8 cellular contexts compared by ENCODE assay signal in genomic region chr13:75637101-75637774, GRCh38. TPM values are rescaled to one million over a fixed set of nuclear protein-coding genes. Genes with fewer than 3 reads are reported as not detected.
DNase-seq lines count a peak whose midpoint lies in the region; ATAC-seq and TF ChIP-seq lines count a peak whose summit lies in the region.

No MANE protein-coding gene starts in this region.

- H3K9me3 ChIP-seq in OCI-LY1 (ENCODE audit: low read length) (no peaks in the 10 kb centered on the region), esophagus squamous epithelium (no peaks in the 10 kb centered on the region), prostate gland (no peaks in the 10 kb centered on the region)

- peaks cover 8% of the 10 kb centered on the region for H3K36me3 ChIP-seq in OCI-LY1 (ENCODE audit: insufficient read depth, low read length)
- no peaks in the 10 kb centered on the region for H3K36me3 ChIP-seq in esophagus squamous epithelium
- no peaks in the 10 kb centered on the region for H3K36me3 ChIP-seq in prostate gland

- H3K4me3 ChIP-seq in OCI-LY1 (ENCODE audit: low read depth, low read length, poor library complexity, severe bottlenecking) (peak overlapping the region; percentile 93), esophagus squamous epithelium (peak overlapping the region; percentile 62 to 78 (median 70)), prostate gland (peak overlapping the region; percentile 74 to 78)

- TF ChIP-seq CTCF in OCI-LY1 (IDR thresholded peaks at IDR 0.05; ENCODE audit: low read length) = no peak
- no peak for TF ChIP-seq CTCF in esophagus squamous epithelium (IDR thresholded peaks at IDR 0.05)
- TF ChIP-seq CTCF in prostate gland (IDR thresholded peaks at IDR 0.05) = no peak

- 15 to 22% methylated on average over 13 to 14 of the region's 19 CpGs for WGBS in esophagus squamous epithelium, 2 donors
- 16% methylated on average over 17 of the region's 19 CpGs for WGBS in prostate gland

- H4K20me1 ChIP-seq in OCI-LY1 (ENCODE audit: insufficient read depth, low read length) = no peaks in the 10 kb centered on the region

- H3K9ac ChIP-seq in OCI-LY1 (ENCODE audit: low read length) = peak overlapping the region; percentile 91

- intact Hi-C loops in esophagus squamous epithelium (cut with DNase I) = no loop called here
- intact Hi-C loops in prostate gland (cut with DNase I) = no loop called here

- no peak for TF ChIP-seq POLR2A in esophagus squamous epithelium (IDR thresholded peaks at IDR 0.05)
- no peak for TF ChIP-seq POLR2A in prostate gland (IDR thresholded peaks at IDR 0.05)

- no peak overlapping the region for H2AFZ ChIP-seq in OCI-LY1 (ENCODE audit: low read length)

- H3K27ac ChIP-seq in OCI-LY1 (ENCODE audit: low read depth, low read length, poor library complexity, severe bottlenecking) = no peak overlapping the region
- H3K27ac ChIP-seq in esophagus squamous epithelium = peak overlapping the region in 1 of 4 donors; percentile 64
- peak overlapping the region; percentile 82 to 87 for H3K27ac ChIP-seq in prostate gland

- peak overlapping the region; percentile 66 for H3K4me2 ChIP-seq in OCI-LY1 (ENCODE audit: low read length)

- no peaks in the 10 kb centered on the region for H3K27me3 ChIP-seq in OCI-LY1 (ENCODE audit: insufficient read depth, low read length)
- peaks cover 0 to 27% (median 0%) of the 10 kb centered on the region in 4 donors for H3K27me3 ChIP-seq in esophagus squamous epithelium
- no peaks in the 10 kb centered on the region for H3K27me3 ChIP-seq in prostate gland (replicated peaks; ENCODE audit: insufficient read depth)

- no peaks in the 10 kb centered on the region for H3K9me2 ChIP-seq in OCI-LY1 (ENCODE audit: low read depth, low read length)

- no peak for ATAC-seq in GM19023 (IDR thresholded peaks at IDR 0.05; ENCODE audit: unreplicated experiment)

- H3F3A ChIP-seq in OCI-LY1 (ENCODE audit: insufficient read depth, low read length) = peaks cover 9% of the 10 kb centered on the region

- DNase-seq in GM03348 (ENCODE audit: low spot score) (peak; percentile 35), esophagus squamous epithelium (lab: John Stamatoyannopoulos, UW) (no peak), prostate gland (ENCODE audit: low spot score) (no peak), NCI-H1694 (lab: John Stamatoyannopoulos, UW) (no peak), HK-2 (ENCODE audit: unreplicated experiment) (no peak)
- no peak for DNase-seq in stimulated activated naive CD4-positive, alpha-beta T cell treated with Interleukin-2 at 50 U/mL for 16 hours (lab: John Stamatoyannopoulos, UW)

- peaks cover 28% of the 10 kb centered on the region for H3K79me2 ChIP-seq in OCI-LY1 (ENCODE audit: insufficient read depth, low read length)

- H3K4me1 ChIP-seq in OCI-LY1 (ENCODE audit: insufficient read depth, low read length, severe bottlenecking) (peaks cover 45% of the 10 kb centered on the region), esophagus squamous epithelium (peaks cover 14 to 30% (median 16%) of the 10 kb centered on the region in 3 donors), prostate gland (replicated peaks) (no peaks in the 10 kb centered on the region)

RNA-seq across cellular contexts. Expression of gene LMO7, which starts 1.1 kb away (rescaled TPM):
- 100 to 1,000 TPM in 3 of 4 donors, 10 to 100 TPM in 1; 87.0 to 293 (median 187) TPM for total RNA-seq in esophagus squamous epithelium
- total RNA-seq in prostate gland = 10 to 100 TPM; 87.8 to 99.9 TPM
